16 cellular contexts compared by ENCODE assay signal in genomic region chr14:51367600-51367931, GRCh38.
DNase-seq lines count a peak whose midpoint lies in the region; TF ChIP-seq lines count a peak whose summit lies in the region.
"Had no signal": no experiment of that assay in that cellular context is flagged by ENCODE, and none has a peak within 500 bp of the region (broad histone marks: within the 10 kb centered on the region; RNA-seq: fewer than 3 reads in every experiment).

No MANE protein-coding gene starts in this region.

- TF ChIP-seq POLR2A in uterus (IDR thresholded peaks at IDR 0.05): no peak

- no peak overlapping the region for H3K4me3 ChIP-seq in foreskin fibroblast (ENCODE audit: low read depth in 1 of 2, low read length in 2 of 2)
- no peak overlapping the region for H3K4me3 ChIP-seq in uterus
- H3K4me3 ChIP-seq: ascending aorta, neural progenitor cell had no signal

- no peaks in the 10 kb centered on the region for H3K4me1 ChIP-seq in uterus
- H3K4me1 ChIP-seq: ascending aorta had no signal

- peak; percentile 3 for DNase-seq in NCI-H1105 treated with DMSO at 0.1 percent for 48 hours (lab: John Stamatoyannopoulos, UW)
- DNase-seq in NCI-H1105 (lab: John Stamatoyannopoulos, UW): no peak
- DNase-seq in brain pericyte (ENCODE audit: low read depth, low spot score): peak; percentile 39
- DNase-seq in foreskin fibroblast: peak; percentile 82 to 91
- DNase-seq in uterus: no peak
- DNase-seq in COLO668 (lab: John Stamatoyannopoulos, UW; ENCODE audit: unreplicated experiment): no peak
- no peak for DNase-seq in SKM-1 treated with dmso at 0.1 percent for 144 hours (lab: John Stamatoyannopoulos, UW; ENCODE audit: unreplicated experiment)
- DNase-seq in NCI-H2227 treated with DMSO at 0.1 percent for 48 hours (lab: John Stamatoyannopoulos, UW): no peak
- DNase-seq: activated CD4-positive, alpha-beta T cell treated with anti-CD3 and anti-CD28 coated beads, Interleukin-2, amount 10 ng/mL, durations not matched to agents 7 days and 5 days; activated T-cell treated with anti-CD3 and anti-CD28 coated beads, Interleukin-2, amount 50 U/mL, for 48 hours; KBM-7; NCI-H2029 treated with DMSO at 0.1 percent for 48 hours; small intestine had no signal

- H3K27me3 ChIP-seq in uterus: no peaks in the 10 kb centered on the region
- H3K27me3 ChIP-seq: ascending aorta, neural progenitor cell had no signal

- intact Hi-C loops in uterus (cut with DNase I; ENCODE audit: low total_unique reads): no loop called here

- TF ChIP-seq CTCF in foreskin fibroblast (IDR thresholded peaks at IDR 0.05; ENCODE audit: low read depth, low read length): no peak
- TF ChIP-seq CTCF in uterus (IDR thresholded peaks at IDR 0.05): no peak

- peak overlapping the region; percentile 34 to 52 for H3K27ac ChIP-seq in uterus
- H3K27ac ChIP-seq: 22Rv1, ascending aorta, neural progenitor cell had no signal

- H3K9me3 ChIP-seq in uterus: no peaks in the 10 kb centered on the region
- H3K9me3 ChIP-seq: ascending aorta had no signal

- no peaks in the 10 kb centered on the region for H3K36me3 ChIP-seq in uterus
- H3K36me3 ChIP-seq: ascending aorta, neural progenitor cell had no signal

Comparison
In these comparisons a context has a peak if more than half of its experiments do, and no peak if none do; other contexts are left out.
1. DNase-seq: peak in NCI-H1105 treated with DMSO at 0.1 percent for 48 hours (single experiment), brain pericyte (single experiment) and foreskin fibroblast (2 of 2); none in NCI-H1105 (single experiment), uterus (0 of 2), COLO668 (single experiment), SKM-1 treated with dmso at 0.1 percent for 144 hours (single experiment) and NCI-H2227 treated with DMSO at 0.1 percent for 48 hours (single experiment).